ENCODE assay signal across 22 cellular contexts in the genomic region with DNA sequence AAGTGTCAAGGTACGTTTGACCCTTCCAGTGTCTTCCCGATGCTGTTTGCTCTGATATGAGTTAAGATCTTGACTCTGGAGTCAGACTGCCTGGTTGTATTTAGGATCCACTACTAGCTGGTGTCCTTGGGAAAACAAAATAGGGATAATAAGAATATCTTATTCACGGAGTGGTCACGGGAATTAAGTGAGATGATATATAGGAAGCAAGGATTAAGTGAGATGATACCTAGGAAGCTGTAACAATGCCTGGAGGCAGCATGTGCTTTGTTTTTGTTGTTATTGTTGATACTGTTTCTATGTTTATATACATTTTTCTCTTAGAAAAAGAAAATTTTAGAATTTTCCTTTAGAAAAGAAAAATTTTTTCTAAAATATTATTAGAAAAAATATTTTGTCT.
"Had no signal": no experiment of that assay in that cellular context is flagged by ENCODE, and none has a peak within 500 bp of the region (broad histone marks: within the 10 kb centered on the region; RNA-seq: fewer than 3 reads in every experiment).

No MANE protein-coding gene starts in this region.

- ATAC-seq: foreskin keratinocyte; gastrocnemius medialis; heart right ventricle; left cardiac atrium; left lung; left ventricle myocardium superior; lower lobe of right lung; mucosa of descending colon; naive thymus-derived CD8-positive, alpha-beta T cell had no signal

- DNase-seq: dermis blood vessel endothelial cell; dorsolateral prefrontal cortex; effector CD4-positive, alpha-beta T cell; effector memory CD4-positive, alpha-beta T cell; foreskin keratinocyte; gastrocnemius medialis; glutamatergic neuron; head of caudate nucleus; heart right ventricle; hippocampal formation; immature natural killer cell; islet precursor cell; left cardiac atrium; left lung; left ventricle myocardium superior; lower lobe of right lung; mesenchymal stem cell; mucosa of descending colon; naive B cell; naive thymus-derived CD8-positive, alpha-beta T cell had no signal

- FAIRE-seq: colon, endothelial cell of umbilical vein had no signal
